12 cellular contexts compared by ENCODE assay signal in genomic region chr5:147404706-147405105, GRCh38.
A peak's percentile ranks its signal among the peaks of the same experiment; 100 is the strongest.
DNase-seq lines count a peak whose midpoint lies in the region; ATAC-seq and TF ChIP-seq lines count a peak whose summit lies in the region.
"Had no signal": no experiment of that assay in that cellular context is flagged by ENCODE, and none has a peak within 500 bp of the region (broad histone marks: within the 10 kb centered on the region; RNA-seq: fewer than 3 reads in every experiment).

No MANE protein-coding gene starts in this region.

- peaks cover 43% of the 10 kb centered on the region for H3K4me1 ChIP-seq in testis

- peak overlapping the region; percentile 94 to 95 for H3K27ac ChIP-seq in coronary artery
- H3K27ac ChIP-seq in testis, result peak overlapping the region; percentile 75 to 88

- 75 to 86% methylated on average over 1 of the region's 1 CpG for WGBS in testis, 2 donors

- no peak for TF ChIP-seq CTCF in coronary artery (IDR thresholded peaks at IDR 0.05)
- no peak for TF ChIP-seq CTCF in testis (IDR thresholded peaks at IDR 0.05)
- TF ChIP-seq CTCF in natural killer cell (IDR thresholded peaks at IDR 0.05), result no peak

- no peaks in the 10 kb centered on the region for H3K36me3 Mint-ChIP-seq in natural killer cell
- H3K36me3 Mint-ChIP-seq in activated naive CD4-positive, alpha-beta T cell treated with anti-CD3 and anti-CD28 coated beads, Interleukin-2, amount 50 U/mL, for 72 hours, result no peaks in the 10 kb centered on the region

- H3K27me3 ChIP-seq in testis, result no peaks in the 10 kb centered on the region

- no peak for DNase-seq in coronary artery (ENCODE audit: low spot score)
- no peak for DNase-seq in testis
- no peak for DNase-seq in NCI-H446 treated with DMSO at 0.1 percent for 48 hours (lab: John Stamatoyannopoulos, UW)
- DNase-seq in natural killer cell, result no peak
- DNase-seq in activated naive CD4-positive, alpha-beta T cell treated with anti-CD3 and anti-CD28 coated beads, Interleukin-2, amount 50 U/mL, for 72 hours (ENCODE audit: low spot score in 2 of 2), result no peak
- DNase-seq: effector CD4-positive, alpha-beta T cell; NCI-H1105; stimulated activated naive CD4-positive, alpha-beta T cell treated with Interleukin-2 at 50 U/mL for 16 hours had no signal

- no peak overlapping the region for H3K27ac Mint-ChIP-seq in natural killer cell
- H3K27ac Mint-ChIP-seq in activated naive CD4-positive, alpha-beta T cell treated with anti-CD3 and anti-CD28 coated beads, Interleukin-2, amount 50 U/mL, for 72 hours, result no peak overlapping the region

- intact Hi-C loops in testis (cut with DNase I; ENCODE audit: low total_unique reads) (no loop called here), natural killer cell (cut with micrococcal nuclease) (no loop called here)

- no peaks in the 10 kb centered on the region for H3K36me3 ChIP-seq in testis (ENCODE audit: low read depth, missing control alignments)

- no peaks in the 10 kb centered on the region for H3K27me3 Mint-ChIP-seq in natural killer cell (ENCODE audit: low read depth in 2 of 2)

- ATAC-seq in GM21367 (IDR thresholded peaks at IDR 0.05; ENCODE audit: unreplicated experiment), result peak; percentile 26
- ATAC-seq in HG03135 (IDR thresholded peaks at IDR 0.05; ENCODE audit: unreplicated experiment), result peak; percentile 24
- ATAC-seq in natural killer cell, result no peak
- ATAC-seq in activated naive CD4-positive, alpha-beta T cell treated with anti-CD3 and anti-CD28 coated beads, Interleukin-2, amount 50 U/mL, for 72 hours, result no peak
- ATAC-seq in HG03097 (IDR thresholded peaks at IDR 0.05; ENCODE audit: low FRiP score, unreplicated experiment), result no peak

- H3K4me1 Mint-ChIP-seq in natural killer cell, result no peaks in the 10 kb centered on the region

- H3K9me3 Mint-ChIP-seq in natural killer cell, result no peaks in the 10 kb centered on the region
- H3K9me3 Mint-ChIP-seq in activated naive CD4-positive, alpha-beta T cell treated with anti-CD3 and anti-CD28 coated beads, Interleukin-2, amount 50 U/mL, for 72 hours, result no peaks in the 10 kb centered on the region
- H3K9me3 Mint-ChIP-seq: nephron had no signal

- H3K4me3 ChIP-seq in coronary artery, result no peak overlapping the region
- no peak overlapping the region for H3K4me3 ChIP-seq in testis

- H3K4me3 Mint-ChIP-seq in natural killer cell, result no peak overlapping the region
- H3K4me3 Mint-ChIP-seq: nephron had no signal

- H3K9me3 ChIP-seq in testis, result no peaks in the 10 kb centered on the region

- TF ChIP-seq POLR2A in testis (IDR thresholded peaks at IDR 0.05), result no peak

Comparison
In these comparisons a context has a peak if more than half of its experiments do, and no peak if none do; other contexts are left out.
1. ATAC-seq: peak in GM21367 (single experiment) and HG03135 (single experiment); none in natural killer cell (0 of 3), activated naive CD4-positive, alpha-beta T cell treated with anti-CD3 and anti-CD28 coated beads, Interleukin-2, amount 50 U/mL, for 72 hours (0 of 2) and HG03097 (single experiment).